In the genomic region with DNA sequence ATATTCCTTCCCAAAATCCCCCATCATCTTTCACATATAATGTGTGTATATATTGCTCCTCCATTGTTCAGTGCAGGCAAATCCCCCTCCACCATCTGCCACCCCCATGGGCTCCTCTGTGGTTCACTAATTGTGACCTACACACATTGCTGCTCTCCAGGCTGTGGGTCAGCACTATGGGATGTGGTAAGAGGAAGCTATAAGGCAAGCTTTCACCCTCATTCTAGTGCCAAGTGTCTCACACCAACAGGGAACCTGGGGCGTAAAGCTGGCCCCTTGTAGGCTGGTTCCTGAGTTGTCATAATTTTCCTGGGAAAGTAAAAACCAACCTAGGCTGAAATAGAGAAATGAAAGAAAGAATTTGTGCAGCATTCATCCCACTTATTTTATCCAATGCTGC, we compare ENCODE assay signal across 10 cellular contexts. TPM values are rescaled to one million over a fixed set of nuclear protein-coding genes. Genes with fewer than 3 reads are reported as not detected.
DNase-seq lines count a peak whose midpoint lies in the region; ATAC-seq, FAIRE-seq and TF ChIP-seq lines count a peak whose summit lies in the region.
"Had no signal": no experiment of that assay in that cellular context is flagged by ENCODE, and none has a peak within 500 bp of the region (broad histone marks: within the 10 kb centered on the region; RNA-seq: fewer than 3 reads in every experiment).

No MANE protein-coding gene starts in this region.

- no peaks in the 10 kb centered on the region for H3K9me3 Mint-ChIP-seq in activated naive CD4-positive, alpha-beta T cell treated with anti-CD3 and anti-CD28 coated beads, Interleukin-2, amount 50 U/mL, for 24 hours
- no peaks in the 10 kb centered on the region for H3K9me3 Mint-ChIP-seq in activated CD4-positive, alpha-beta memory T cell treated with anti-CD3 and anti-CD28 coated beads, Interleukin-2, amount 10 ng/mL, durations not matched to agents 7 days and 5 days
- H3K9me3 Mint-ChIP-seq: CD8-positive, alpha-beta memory T cell had no signal

- no peaks in the 10 kb centered on the region for H3K27me3 Mint-ChIP-seq in activated naive CD4-positive, alpha-beta T cell treated with anti-CD3 and anti-CD28 coated beads, Interleukin-2, amount 50 U/mL, for 24 hours
- no peaks in the 10 kb centered on the region for H3K27me3 Mint-ChIP-seq in activated CD4-positive, alpha-beta memory T cell treated with anti-CD3 and anti-CD28 coated beads, Interleukin-2, amount 10 ng/mL, durations not matched to agents 7 days and 5 days
- H3K27me3 Mint-ChIP-seq: CD8-positive, alpha-beta memory T cell had no signal

- H3K36me3 ChIP-seq in kidney (ENCODE audit: control insufficient read depth in 1 of 2, insufficient read depth in 2 of 2, low read length in 2 of 2) (peaks cover 0 to 26% of the 10 kb centered on the region in 2 donors), stomach (peaks cover 0 to 46% (median 38%) of the 10 kb centered on the region in 4 donors)

- no peak for TF ChIP-seq EP300 in stomach (IDR thresholded peaks at IDR 0.05)

- no peak overlapping the region for H3K4me3 Mint-ChIP-seq in activated naive CD4-positive, alpha-beta T cell treated with anti-CD3 and anti-CD28 coated beads, Interleukin-2, amount 50 U/mL, for 24 hours
- H3K4me3 Mint-ChIP-seq in activated CD4-positive, alpha-beta memory T cell treated with anti-CD3 and anti-CD28 coated beads, Interleukin-2, amount 10 ng/mL, durations not matched to agents 7 days and 5 days = no peak overlapping the region

- no peaks in the 10 kb centered on the region for H3K27me3 ChIP-seq in stomach
- H3K27me3 ChIP-seq: dorsolateral prefrontal cortex had no signal

- no peak for DNase-seq in activated naive CD4-positive, alpha-beta T cell treated with anti-CD3 and anti-CD28 coated beads, Interleukin-2, amount 50 U/mL, for 16 hours
- DNase-seq in activated CD4-positive, alpha-beta memory T cell treated with anti-CD3 and anti-CD28 coated beads, Interleukin-2, amount 10 ng/mL, durations not matched to agents 7 days and 5 days = no peak
- no peak for DNase-seq in kidney
- no peak for DNase-seq in stomach
- DNase-seq in stimulated activated CD4-positive, alpha-beta T cell treated with anti-CD3 and anti-CD28 coated beads, Interleukin-2, amount 100 ng/mL, for 48 hours = no peak
- DNase-seq in NCI-H446 (lab: John Stamatoyannopoulos, UW) = no peak
- DNase-seq: CD8-positive, alpha-beta memory T cell; dorsolateral prefrontal cortex had no signal

- no peak overlapping the region for H3K9ac ChIP-seq in kidney (ENCODE audit: low read length in 2 of 2)

- CTCF ChIA-PET in activated CD4-positive, alpha-beta memory T cell treated with anti-CD3 and anti-CD28 coated beads, Interleukin-2, amount 10 ng/mL, durations not matched to agents 7 days and 5 days (lab: Charles Lee) = no interaction called here

- TF ChIP-seq POLR2A in stomach (IDR thresholded peaks at IDR 0.05) = no peak

- no peak overlapping the region for H3K4me3 ChIP-seq in kidney (ENCODE audit: low read length in 2 of 2)
- no peak overlapping the region for H3K4me3 ChIP-seq in stomach
- H3K4me3 ChIP-seq: dorsolateral prefrontal cortex had no signal

- FAIRE-seq in kidney (lab: Jason Lieb, UNC) = no peak

- H3K4me1 ChIP-seq in kidney (ENCODE audit: control insufficient read depth in 1 of 2, insufficient read depth in 1 of 2, low read depth in 1 of 2, low read length in 2 of 2) (peaks cover 6 to 23% of the 10 kb centered on the region in 2 donors), stomach (peaks cover 42 to 94% (median 74%) of the 10 kb centered on the region in 4 donors)

- POLR2A ChIA-PET in activated CD4-positive, alpha-beta memory T cell treated with anti-CD3 and anti-CD28 coated beads, Interleukin-2, amount 10 ng/mL, durations not matched to agents 7 days and 5 days (lab: Charles Lee) = interaction anchor here (1.8 to 2.7 kb wide), 2 partner anchors 16 to 50 kb away, joined by 6 to 9 read pairs; no protein-coding TSS in a partner anchor

- H3K9me3 ChIP-seq in kidney (ENCODE audit: control insufficient read depth in 1 of 2, low read length in 2 of 2) (no peaks in the 10 kb centered on the region), stomach (no peaks in the 10 kb centered on the region)

- TF ChIP-seq CTCF in kidney (IDR thresholded peaks at IDR 0.05; ENCODE audit: borderline replicate concordance, extremely low read depth, insufficient read depth) = no peak
- no peak for TF ChIP-seq CTCF in stomach (IDR thresholded peaks at IDR 0.05)

- H3K27ac Mint-ChIP-seq in activated naive CD4-positive, alpha-beta T cell treated with anti-CD3 and anti-CD28 coated beads, Interleukin-2, amount 50 U/mL, for 24 hours = peak overlapping the region; percentile 86
- peak overlapping the region; percentile 9 for H3K27ac Mint-ChIP-seq in activated CD4-positive, alpha-beta memory T cell treated with anti-CD3 and anti-CD28 coated beads, Interleukin-2, amount 10 ng/mL, durations not matched to agents 7 days and 5 days

- intact Hi-C loops in kidney (cut with DNase I) = no loop called here
- intact Hi-C loops in stomach (cut with DNase I; ENCODE audit: low total_unique reads) = no loop called here

- peaks cover 86% of the 10 kb centered on the region for H3K4me1 Mint-ChIP-seq in activated naive CD4-positive, alpha-beta T cell treated with anti-CD3 and anti-CD28 coated beads, Interleukin-2, amount 50 U/mL, for 24 hours
- peaks cover 82% of the 10 kb centered on the region for H3K4me1 Mint-ChIP-seq in activated CD4-positive, alpha-beta memory T cell treated with anti-CD3 and anti-CD28 coated beads, Interleukin-2, amount 10 ng/mL, durations not matched to agents 7 days and 5 days

- no peak for ATAC-seq in GM18502 (IDR thresholded peaks at IDR 0.05; ENCODE audit: poor library complexity, unreplicated experiment)

- peaks cover 15% of the 10 kb centered on the region for H3K36me3 Mint-ChIP-seq in activated naive CD4-positive, alpha-beta T cell treated with anti-CD3 and anti-CD28 coated beads, Interleukin-2, amount 50 U/mL, for 24 hours
- peaks cover 73% of the 10 kb centered on the region for H3K36me3 Mint-ChIP-seq in activated CD4-positive, alpha-beta memory T cell treated with anti-CD3 and anti-CD28 coated beads, Interleukin-2, amount 10 ng/mL, durations not matched to agents 7 days and 5 days (ENCODE audit: low read depth)

- peak overlapping the region; percentile 26 to 52 for H3K27ac ChIP-seq in kidney (ENCODE audit: low read depth in 2 of 2, low read length in 2 of 2)
- H3K27ac ChIP-seq in stomach = peak overlapping the region in 3 of 5 donors; percentile 33 to 45 (median 35)

- WGBS in stomach, 5 donors = 70 to 87% (median 78%) methylated on average over 1 of the region's 1 CpG

RNA-seq across cellular contexts. Expression of gene FKBP1A, which starts 16.8 kb away (rescaled TPM):
- 100 to 1,000 TPM; 205 to 207 TPM for total RNA-seq in activated CD4-positive, alpha-beta memory T cell treated with anti-CD3 and anti-CD28 coated beads, Interleukin-2, amount 10 ng/mL, durations not matched to agents 7 days and 5 days
- total RNA-seq in kidney (220 TPM), stomach (100 to 1,000 TPM in 2 of 5 donors, 10 to 100 TPM in 3; 33.0 to 280 (median 68.3) TPM)
- polyA plus RNA-seq in kidney (ENCODE audit: insufficient read depth, low read depth, low replicate concordance) (260 TPM), stomach (100 to 1,000 TPM; 135 to 283 (median 195) TPM)

RNA-seq across cellular contexts. Expression of gene SDCBP2, which starts 47.1 kb away (rescaled TPM):
- total RNA-seq in activated CD4-positive, alpha-beta memory T cell treated with anti-CD3 and anti-CD28 coated beads, Interleukin-2, amount 10 ng/mL, durations not matched to agents 7 days and 5 days = 1 to 10 TPM; 3.1 to 3.2 TPM
- total RNA-seq in kidney = 18.3 TPM
- polyA plus RNA-seq in kidney (ENCODE audit: insufficient read depth, low read depth, low replicate concordance) = 10.3 TPM
- 10 to 100 TPM; 33.3 to 90.9 (median 68.3) TPM for total RNA-seq in stomach
- 100 to 1,000 TPM in 1 of 3 donors, 10 to 100 TPM in 2; 38.4 to 297 (median 52.8) TPM for polyA plus RNA-seq in stomach
